In genomic region chr7:80608292-80608691, GRCh38 we compare ENCODE assay signal across 20 cellular contexts. TPM values are rescaled to one million over a fixed set of nuclear protein-coding genes. Genes with fewer than 3 reads are reported as not detected.
"Had no signal": no experiment of that assay in that cellular context is flagged by ENCODE, and none has a peak within 500 bp of the region (broad histone marks: within the 10 kb centered on the region; RNA-seq: fewer than 3 reads in every experiment).

No MANE protein-coding gene starts in this region.

- ATAC-seq: activated CD4-positive, alpha-beta T cell treated with anti-CD3 and anti-CD28 coated beads for 36 hours; activated CD8-positive, alpha-beta T cell treated with anti-CD3 and anti-CD28 coated beads for 36 hours; T-cell had no signal

- DNase-seq: activated CD4-positive, alpha-beta T cell treated with anti-CD3 and anti-CD28 coated beads for 36 hours; activated CD8-positive, alpha-beta memory T cell treated with anti-CD3 and anti-CD28 coated beads, Interleukin-2, amount 50 U/mL, for 4 hours; activated CD8-positive, alpha-beta T cell treated with anti-CD3 and anti-CD28 coated beads for 36 hours; activated naive CD4-positive, alpha-beta T cell treated with anti-CD3 and anti-CD28 coated beads, Interleukin-2, amount 50 U/mL, for 16 hours; activated naive CD8-positive, alpha-beta T cell treated with anti-CD3 and anti-CD28 coated beads, Interleukin-2, amount 10 ng/mL, durations not matched to agents 7 days and 5 days; adrenal gland; anterior cingulate cortex; caudate nucleus; MM.1S; NCI-H1105 treated with DMSO at 0.1 percent for 48 hours; NCI-H1436 treated with DMSO at 0.1 percent for 48 hours; NCI-H187; NCI-H2081; NCI-H446; NCI-H524; PC-9; T-cell; WERI-Rb-1 had no signal

- H3K9me3 ChIP-seq: adrenal gland had no signal

- H3K4me2 ChIP-seq: PC-9 had no signal

- H3K27ac Mint-ChIP-seq: activated CD4-positive, alpha-beta T cell treated with anti-CD3 and anti-CD28 coated beads for 36 hours; activated CD8-positive, alpha-beta T cell treated with anti-CD3 and anti-CD28 coated beads for 36 hours; activated naive CD8-positive, alpha-beta T cell treated with anti-CD3 and anti-CD28 coated beads, Interleukin-2, amount 10 ng/mL, durations not matched to agents 7 days and 5 days; T-cell had no signal

- H3K27me3 Mint-ChIP-seq: activated CD4-positive, alpha-beta T cell treated with anti-CD3 and anti-CD28 coated beads for 36 hours; T-cell had no signal

- H2AFZ ChIP-seq: PC-9 had no signal

- H3K4me3 ChIP-seq: adrenal gland, PC-9, SK-N-MC had no signal

- H3K27ac ChIP-seq: adrenal gland, PC-9, SK-N-MC, WERI-Rb-1 had no signal

- H3K36me3 Mint-ChIP-seq: activated naive CD8-positive, alpha-beta T cell treated with anti-CD3 and anti-CD28 coated beads, Interleukin-2, amount 10 ng/mL, durations not matched to agents 7 days and 5 days; T-cell had no signal

- H3K4me1 Mint-ChIP-seq: activated CD4-positive, alpha-beta T cell treated with anti-CD3 and anti-CD28 coated beads for 36 hours; activated naive CD8-positive, alpha-beta T cell treated with anti-CD3 and anti-CD28 coated beads, Interleukin-2, amount 10 ng/mL, durations not matched to agents 7 days and 5 days; T-cell had no signal

- H3K4me3 Mint-ChIP-seq: activated CD4-positive, alpha-beta T cell treated with anti-CD3 and anti-CD28 coated beads for 36 hours; activated CD8-positive, alpha-beta T cell treated with anti-CD3 and anti-CD28 coated beads for 36 hours; activated naive CD8-positive, alpha-beta T cell treated with anti-CD3 and anti-CD28 coated beads, Interleukin-2, amount 10 ng/mL, durations not matched to agents 7 days and 5 days; T-cell had no signal

- H3K27me3 ChIP-seq: adrenal gland had no signal

- H3K36me3 ChIP-seq: adrenal gland, WERI-Rb-1 had no signal

RNA-seq across cellular contexts. Expression of gene CD36, which starts 30.1 kb away (rescaled TPM):
- total RNA-seq: activated CD4-positive, alpha-beta T cell treated with anti-CD3 and anti-CD28 coated beads for 36 hours; activated CD8-positive, alpha-beta T cell treated with anti-CD3 and anti-CD28 coated beads for 36 hours; T-helper 2 cell treated with Interferon-gamma antibody and Interleukin-4, amounts not matched to agents 100 ng/mL and 5 ng/mL, for 36 hours had no signal
